Comparison of ENCODE assay signal across 1 cellular context in the genomic region with DNA sequence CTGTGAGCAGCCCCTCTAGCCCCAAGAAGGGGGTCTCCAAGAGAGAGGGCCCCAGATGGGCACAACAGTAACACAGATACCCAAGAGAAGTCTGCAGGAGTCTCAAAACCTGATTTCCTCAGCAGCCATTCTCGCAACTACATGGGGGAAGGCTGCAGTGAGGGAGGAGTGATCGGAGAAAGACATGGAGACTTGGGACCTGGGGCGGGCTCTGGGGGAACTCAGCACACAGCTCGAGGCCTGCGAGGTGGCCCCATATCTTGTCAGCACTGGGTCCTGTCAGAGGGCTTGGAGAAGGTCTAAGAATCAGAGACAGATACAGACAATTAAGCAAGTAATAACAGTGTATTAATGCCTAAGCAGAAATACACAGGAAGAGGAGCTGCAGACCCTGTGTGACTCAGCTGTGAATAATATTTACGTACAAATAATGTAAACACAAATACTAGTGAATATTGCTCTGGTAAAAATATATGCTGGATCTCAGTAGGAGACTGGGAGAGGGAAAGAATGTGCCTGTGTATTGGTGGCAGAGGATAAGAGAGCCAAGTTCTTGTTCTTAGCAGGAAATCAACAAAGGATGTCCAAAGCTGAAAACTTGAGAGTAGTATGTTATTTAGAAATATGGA.
TF ChIP-seq lines count a peak whose summit lies in the region.

No MANE protein-coding gene starts in this region.

TF ChIP-seq in IMR-90, 13 proteins besides CTCF, POLR2A, EP300 and RAD21:
- TF ChIP-seq FOS (IDR thresholded peaks at IDR 0.05; ENCODE audit: low read depth, low read length): peak; percentile 41; the same call in 1 of the 2 replicates
- TF ChIP-seq BHLHE40 (IDR thresholded peaks at IDR 0.05; ENCODE audit: low read depth, low read length): no peak
